Comparison of ENCODE assay signal across 13 cellular contexts in genomic region chr5:143153332-143154119, GRCh38.
DNase-seq lines count a peak whose midpoint lies in the region; TF ChIP-seq lines count a peak whose summit lies in the region.
"Had no signal": no experiment of that assay in that cellular context is flagged by ENCODE, and none has a peak within 500 bp of the region (broad histone marks: within the 10 kb centered on the region; RNA-seq: fewer than 3 reads in every experiment).

No MANE protein-coding gene starts in this region.

- no peak overlapping the region for H3K4me3 Mint-ChIP-seq in osteocyte (ENCODE audit: unreplicated experiment)
- H3K4me3 Mint-ChIP-seq: activated T-helper 17 cell treated with anti-CD3 and anti-CD28 coated beads, Interleukin-2, amount 50 U/mL, for 72 hours had no signal

- H3K4me1 ChIP-seq in OCI-LY3 (ENCODE audit: low read length): peaks cover 7% of the 10 kb centered on the region

- peak; percentile 77 for DNase-seq in AG08395 (ENCODE audit: low spot score)
- peak; percentile 98 for DNase-seq in fibroblast of peridontal ligament (ENCODE audit: extremely low read depth)
- no peak for DNase-seq in osteocyte (ENCODE audit: extremely low spot score, unreplicated experiment)
- DNase-seq in NCI-H1694 treated with DMSO at 0.1 percent for 48 hours (lab: John Stamatoyannopoulos, UW): no peak
- no peak for DNase-seq in middle frontal gyrus (ENCODE audit: extremely low spot score, low spot score)
- DNase-seq in SW480 (ENCODE audit: low spot score): no peak
- no peak for DNase-seq in MV-4-11 (lab: John Stamatoyannopoulos, UW)
- DNase-seq: NCI-H524 treated with DMSO at 0.1 percent for 48 hours; stimulated activated CD4-positive, alpha-beta T cell treated with anti-CD3 and anti-CD28 coated beads, Interleukin-4, amount 100 ng/mL, for 4 hours; T-helper 9 cell had no signal

- H3K36me3 Mint-ChIP-seq in osteocyte (ENCODE audit: unreplicated experiment): no peaks in the 10 kb centered on the region

- no peaks in the 10 kb centered on the region for H3K27me3 ChIP-seq in OCI-LY3 (ENCODE audit: low read depth, low read length)
- H3K27me3 ChIP-seq: BLaER1 treated with 17β-estradiol and CSF1 and Interleukin-3, amounts not matched to agents 10 nM and 100 nM had no signal

- H3K4me1 Mint-ChIP-seq in osteocyte (ENCODE audit: unreplicated experiment): peaks cover 42% of the 10 kb centered on the region
- H3K4me1 Mint-ChIP-seq: activated T-helper 17 cell treated with anti-CD3 and anti-CD28 coated beads, Interleukin-2, amount 50 U/mL, for 72 hours had no signal

- no peak overlapping the region for H3K27ac ChIP-seq in OCI-LY3 (ENCODE audit: low read length)
- H3K27ac ChIP-seq: BLaER1 treated with 17β-estradiol and CSF1 and Interleukin-3, amounts not matched to agents 10 nM and 100 nM had no signal

- TF ChIP-seq CTCF in OCI-LY3 (IDR thresholded peaks at IDR 0.05; ENCODE audit: low read depth, low read length) (no peak), osteocyte (IDR thresholded peaks at IDR 0.05) (no peak)

- H3K4me3 ChIP-seq in OCI-LY3 (ENCODE audit: low read length): no peak overlapping the region
- H3K4me3 ChIP-seq: BLaER1 treated with 17β-estradiol and CSF1 and Interleukin-3, amounts not matched to agents 10 nM and 100 nM had no signal

- H3K27ac Mint-ChIP-seq in osteocyte (ENCODE audit: unreplicated experiment): peak overlapping the region; percentile 88
- H3K27ac Mint-ChIP-seq: activated T-helper 17 cell treated with anti-CD3 and anti-CD28 coated beads, Interleukin-2, amount 50 U/mL, for 72 hours had no signal

- no peaks in the 10 kb centered on the region for H3K36me3 ChIP-seq in OCI-LY3 (replicated peaks; ENCODE audit: low read depth, low read length)

- no peak overlapping the region for H2AFZ ChIP-seq in OCI-LY3 (ENCODE audit: low read depth, low read length)

- no peaks in the 10 kb centered on the region for H4K20me1 ChIP-seq in OCI-LY3 (ENCODE audit: insufficient read depth, low read length)

- H3K9ac ChIP-seq in OCI-LY3 (ENCODE audit: low read length): no peak overlapping the region
- H3K9ac ChIP-seq: BLaER1 treated with 17β-estradiol and CSF1 and Interleukin-3, amounts not matched to agents 10 nM and 100 nM had no signal

- no peaks in the 10 kb centered on the region for H3K27me3 Mint-ChIP-seq in osteocyte (ENCODE audit: unreplicated experiment)
- H3K27me3 Mint-ChIP-seq: activated T-helper 17 cell treated with anti-CD3 and anti-CD28 coated beads, Interleukin-2, amount 50 U/mL, for 72 hours had no signal

- no peaks in the 10 kb centered on the region for H3K79me2 ChIP-seq in OCI-LY3 (ENCODE audit: low read length)

- H3K9me3 Mint-ChIP-seq in osteocyte (ENCODE audit: unreplicated experiment): peaks cover 5% of the 10 kb centered on the region
- H3K9me3 Mint-ChIP-seq: activated T-helper 17 cell treated with anti-CD3 and anti-CD28 coated beads, Interleukin-2, amount 50 U/mL, for 72 hours had no signal

- no peaks in the 10 kb centered on the region for H3K9me3 ChIP-seq in OCI-LY3 (ENCODE audit: insufficient read depth, low read length)

- peak overlapping the region; percentile 6; the same call in 1 of the 2 replicates for H3K4me2 ChIP-seq in OCI-LY3 (ENCODE audit: low read length)

Comparison
In these comparisons a context has a peak if more than half of its experiments do, and no peak if none do; other contexts are left out.
1. DNase-seq: peak in AG08395 (single experiment) and fibroblast of peridontal ligament (single experiment); none in osteocyte (single experiment), NCI-H1694 treated with DMSO at 0.1 percent for 48 hours (single experiment), middle frontal gyrus (single experiment), SW480 (single experiment) and MV-4-11 (single experiment).